8 cellular contexts compared by ENCODE assay signal in genomic region chr19:41753936-41754529, GRCh38. TPM values are rescaled to one million over a fixed set of nuclear protein-coding genes. Genes with fewer than 3 reads are reported as not detected.
A peak's percentile ranks its signal among the peaks of the same experiment; 100 is the strongest.
DNase-seq lines count a peak whose midpoint lies in the region; ATAC-seq, FAIRE-seq and TF ChIP-seq lines count a peak whose summit lies in the region.

No MANE protein-coding gene starts in this region.

- no peak overlapping the region for H3K4me3 ChIP-seq in kidney (ENCODE audit: low read length in 2 of 2)

- H3K36me3 ChIP-seq in kidney (ENCODE audit: control insufficient read depth in 1 of 2, insufficient read depth in 2 of 2, low read length in 2 of 2) = no peaks in the 10 kb centered on the region

- H3K9me3 ChIP-seq in kidney (ENCODE audit: control insufficient read depth in 1 of 2, low read length in 2 of 2) = no peaks in the 10 kb centered on the region

- peak; percentile 58 for TF ChIP-seq CTCF in kidney (IDR thresholded peaks at IDR 0.05; ENCODE audit: borderline replicate concordance, extremely low read depth, insufficient read depth)

- H3K9ac ChIP-seq in kidney (ENCODE audit: low read length in 2 of 2) = no peak overlapping the region

- H3K4me1 ChIP-seq in kidney (ENCODE audit: control insufficient read depth in 1 of 2, insufficient read depth in 1 of 2, low read depth in 1 of 2, low read length in 2 of 2) = no peaks in the 10 kb centered on the region

- ATAC-seq in HG03460 (IDR thresholded peaks at IDR 0.05; ENCODE audit: unreplicated experiment) (no peak), HG02623 (IDR thresholded peaks at IDR 0.05; ENCODE audit: unreplicated experiment) (no peak)

- intact Hi-C loops in kidney (cut with DNase I) = no loop called here

- H3K27ac ChIP-seq in kidney (ENCODE audit: low read depth in 2 of 2, low read length in 2 of 2) = no peak overlapping the region

- DNase-seq in DMS53 treated with DMSO at 0.1 percent for 48 hours (lab: John Stamatoyannopoulos, UW; ENCODE audit: unreplicated experiment) (peak; percentile 50), LHCN-M2 (ENCODE audit: low read depth) (peak; percentile 17), T-helper 2 cell (peak in 4 of 5 experiments; percentile 20 to 59 (median 55)), amniotic epithelial cell (ENCODE audit: low read depth) (peak; percentile 10), kidney (no peak)
- DNase-seq in stimulated activated CD4-positive, alpha-beta T cell treated with anti-CD3 and anti-CD28 coated beads, TNF-alpha, amount 100 ng/mL, for 1 hour (ENCODE audit: low read depth in 3 of 3, low spot score in 1 of 3) = peak; percentile 43 to 46 (median 46)

- no peak for FAIRE-seq in kidney (lab: Jason Lieb, UNC)

RNA-seq across cellular contexts. Expression of gene CEACAM6, which starts 1.3 kb away (rescaled TPM):
- not detected in 2 replicates for total RNA-seq in LHCN-M2 (2014; rRNA removed)
- polyA plus RNA-seq in LHCN-M2 (2012) = not detected
- total RNA-seq in kidney = not detected
- not detected for polyA plus RNA-seq in kidney (ENCODE audit: insufficient read depth, low read depth, low replicate concordance)

RNA-seq across cellular contexts. Expression of gene CEACAM3, which starts 42.4 kb away (rescaled TPM):
- not detected in 2 replicates for total RNA-seq in LHCN-M2 (2014; rRNA removed)
- polyA plus RNA-seq in LHCN-M2 (2012) = not detected
- 0.69 TPM for total RNA-seq in kidney
- polyA plus RNA-seq in kidney (ENCODE audit: insufficient read depth, low read depth, low replicate concordance) = not detected

RNA-seq across cellular contexts. Expression of gene CEACAM5, which starts 45.6 kb away (rescaled TPM):
- not detected in 2 replicates for total RNA-seq in LHCN-M2 (2014; rRNA removed)
- not detected for polyA plus RNA-seq in LHCN-M2 (2012)
- total RNA-seq in kidney = not detected
- polyA plus RNA-seq in kidney (ENCODE audit: insufficient read depth, low read depth, low replicate concordance) = not detected
